In the genomic region with DNA sequence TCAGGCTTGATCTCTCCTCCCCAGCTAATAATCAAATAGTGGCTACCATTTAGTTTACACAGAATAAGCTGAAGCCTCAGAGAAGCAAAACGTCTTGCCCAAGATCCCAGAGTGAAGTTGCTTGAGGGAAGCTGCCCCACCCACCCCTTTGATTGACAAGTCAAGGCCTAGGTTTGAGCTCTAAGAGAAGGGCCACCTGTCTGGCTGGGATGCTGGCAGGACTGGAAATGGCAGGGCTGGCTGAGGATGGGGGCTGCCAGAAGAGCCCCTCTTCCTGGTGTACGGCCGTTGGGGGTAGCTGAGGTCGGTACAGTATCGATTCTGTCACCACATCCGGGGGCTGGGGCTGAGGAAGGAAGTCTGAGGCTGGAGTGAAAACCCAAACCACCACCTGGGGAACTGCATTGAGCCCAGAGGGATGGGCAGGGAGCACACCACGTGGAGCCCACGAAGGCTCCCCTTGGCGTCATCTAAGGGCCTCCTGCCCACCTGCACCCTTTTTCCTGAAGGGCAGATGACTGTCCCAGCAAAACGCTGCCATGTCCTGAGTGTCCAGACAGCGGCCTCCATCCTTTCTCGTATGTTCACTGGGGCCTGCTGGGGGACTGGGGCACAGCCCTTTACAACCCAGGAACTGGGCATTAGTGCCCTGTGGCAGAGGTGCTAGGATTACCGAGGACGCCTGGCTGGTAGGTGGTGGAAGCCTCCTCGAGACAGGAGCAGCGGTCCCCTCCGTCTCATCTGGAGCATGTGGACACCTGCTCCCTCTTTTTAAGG, we compare ENCODE assay signal across 8 cellular contexts. TPM values are rescaled to one million over a fixed set of nuclear protein-coding genes. Genes with fewer than 3 reads are reported as not detected.
A peak's percentile ranks its signal among the peaks of the same experiment; 100 is the strongest.
DNase-seq lines count a peak whose midpoint lies in the region; ATAC-seq, FAIRE-seq and TF ChIP-seq lines count a peak whose summit lies in the region.

No MANE protein-coding gene starts in this region.

- peak overlapping the region in 1 of 2 experiments; percentile 15; a peak in 2 of 4 replicates for H3K9ac ChIP-seq in K562 (ENCODE audit: insufficient read depth in 1 of 2, low read depth in 2 of 2, low read length in 2 of 2)

- peaks cover 51% of the 10 kb centered on the region; the same call in 2 of the 3 replicates for H3K36me3 ChIP-seq in K562 (ENCODE audit: control insufficient read depth, insufficient read depth, low read length)

- POLR2A ChIA-PET in K562 (lab: Yijun Ruan, JAX): interaction anchor here (0.6 to 1.1 kb wide), 5 partner anchors 8 to 108 kb away, joined by 3 to 6 read pairs (median 4); no protein-coding TSS in a partner anchor

- no peak overlapping the region for H2AFZ ChIP-seq in K562 (ENCODE audit: low read depth, low read length)

- H3K79me2 ChIP-seq in K562 (ENCODE audit: control insufficient read depth, insufficient read depth, low read length): peaks cover 27% of the 10 kb centered on the region

- H3K4me2 ChIP-seq in K562 (ENCODE audit: insufficient read depth, low read length): peak overlapping the region; percentile 94

- H3K4me3 Mint-ChIP-seq in Calu3 (ENCODE audit: low read depth, unreplicated experiment): peak overlapping the region; percentile 94
- peak overlapping the region; percentile 95 for H3K4me3 Mint-ChIP-seq in T-helper 2 cell treated with Interferon-gamma antibody and Interleukin-4, amounts not matched to agents 5 μg/mL and 100 μg/mL, for 36 hours
- peak overlapping the region; percentile 92 to 99 (median 96) for H3K4me3 Mint-ChIP-seq in naive B cell
- peak overlapping the region; percentile 97 for H3K4me3 Mint-ChIP-seq in type B pancreatic cell

- peak; percentile 63 for FAIRE-seq in K562 (lab: Jason Lieb, UNC)

- H3K36me3 Mint-ChIP-seq in Calu3 (ENCODE audit: insufficient read depth, unreplicated experiment) (peaks cover 87% of the 10 kb centered on the region), naive B cell (peaks cover 0 to 9% of the 10 kb centered on the region in 2 donors), type B pancreatic cell (peaks cover 4% of the 10 kb centered on the region)
- H3K36me3 Mint-ChIP-seq in T-helper 2 cell treated with Interferon-gamma antibody and Interleukin-4, amounts not matched to agents 5 μg/mL and 100 μg/mL, for 36 hours (ENCODE audit: low read depth): peaks cover 47% of the 10 kb centered on the region

- DNase-seq in Calu3 (peak; percentile 61), K562 (ENCODE audit: extremely low read depth in 1 of 4, low spot score in 3 of 4) (peak in 1 of 4 experiments; percentile 55), naive B cell (peak; percentile 83), type B pancreatic cell (ENCODE audit: extremely low spot score, unreplicated experiment) (no peak), NCI-H774 (lab: John Stamatoyannopoulos, UW) (no peak)
- peak; percentile 69 for DNase-seq in T-helper 2 cell treated with Interferon-gamma antibody and Interleukin-4, amounts not matched to agents 5 μg/mL and 100 μg/mL, for 36 hours (ENCODE audit: low spot score)

- no peaks in the 10 kb centered on the region for H3K27me3 ChIP-seq in K562 (ENCODE audit: control insufficient read depth in 2 of 2, insufficient read depth in 2 of 2, low read length in 2 of 2)

- H3K4me3 ChIP-seq in K562: no peak overlapping the region

- H3K27ac Mint-ChIP-seq in Calu3 (ENCODE audit: unreplicated experiment) (peak overlapping the region; percentile 96), naive B cell (peak overlapping the region; percentile 75 to 99 (median 98)), type B pancreatic cell (peak overlapping the region; percentile 91)
- H3K27ac Mint-ChIP-seq in T-helper 2 cell treated with Interferon-gamma antibody and Interleukin-4, amounts not matched to agents 5 μg/mL and 100 μg/mL, for 36 hours: peak overlapping the region; percentile 95

- ATAC-seq in HG03097 (IDR thresholded peaks at IDR 0.05; ENCODE audit: low FRiP score, unreplicated experiment) (peak; percentile 24), K562 (no peak), naive B cell (ENCODE audit: low read depth in 2 of 2) (peak; percentile 51), GM18858 (IDR thresholded peaks at IDR 0.05; ENCODE audit: unreplicated experiment) (no peak)

- TF ChIP-seq CTCF in Calu3 (IDR thresholded peaks at IDR 0.05; ENCODE audit: unreplicated experiment) (no peak), K562 (IDR thresholded peaks at IDR 0.05 in 2 of 3, conservative IDR thresholded peaks at IDR 0.05 in 1 of 3; ENCODE audit: insufficient read depth in 2 of 3, low read depth in 1 of 3, low read length in 3 of 3) (no peak), type B pancreatic cell (conservative IDR thresholded peaks at IDR 0.05) (no peak)

- TF ChIP-seq EP300 in K562 (IDR thresholded peaks at IDR 0.05; ENCODE audit: low read length): no peak

- 55% methylated on average over 15 of the region's 17 CpGs for WGBS in K562 (ENCODE audit: insufficient coverage, low coverage, missing lambda C conversion rate)

- in situ Hi-C loops in K562 (cut with MboI): no loop called here

- H3K27ac ChIP-seq in K562 (ENCODE audit: extremely low read depth, low read depth, low read length): peak overlapping the region; percentile 31; the same call in 2 of the 3 replicates

- no peaks in the 10 kb centered on the region for H3K27me3 Mint-ChIP-seq in Calu3 (ENCODE audit: unreplicated experiment)
- H3K27me3 Mint-ChIP-seq in T-helper 2 cell treated with Interferon-gamma antibody and Interleukin-4, amounts not matched to agents 5 μg/mL and 100 μg/mL, for 36 hours (ENCODE audit: low read depth): no peaks in the 10 kb centered on the region
- H3K27me3 Mint-ChIP-seq in naive B cell: no peaks in the 10 kb centered on the region
- H3K27me3 Mint-ChIP-seq in type B pancreatic cell: no peaks in the 10 kb centered on the region

- peaks cover 22 to 74% of the 10 kb centered on the region in 2 experiments for H3K4me1 ChIP-seq in K562 (replicated peaks in 1 of 2; ENCODE audit: control insufficient read depth in 2 of 2, insufficient read depth in 2 of 2, low read length in 2 of 2)

- CTCF ChIA-PET in Calu3 (lab: Charles Lee) (interaction anchor here (0.6 to 1.0 kb wide), 5 partner anchors 8 to 414 kb away, joined by 3 to 6 read pairs (median 5); no protein-coding TSS in a partner anchor), K562 (lab: Yijun Ruan, JAX; ENCODE audit: low intra/inter-chr PET ratio) (no interaction called here)

- H3K9me1 ChIP-seq in K562 (ENCODE audit: control insufficient read depth, insufficient read depth, low read length): no peaks in the 10 kb centered on the region

- TF ChIP-seq POLR2A in K562 (conservative IDR thresholded peaks at IDR 0.05): no peak

- BruUV-seq in Calu3 (replicated peaks; lab: Mats Ljungman, UMichigan) (no TSS peak), K562 (replicated peaks; lab: Mats Ljungman, UMichigan) (no TSS peak)

- peaks cover 4% of the 10 kb centered on the region; the same call in 1 of the 2 replicates for H4K20me1 ChIP-seq in K562 (replicated peaks; ENCODE audit: control insufficient read depth, insufficient read depth, low read length)

- TF ChIP-seq RAD21 in K562 (CRISPR knock-in tag; conservative IDR thresholded peaks at IDR 0.05 in 1 of 2, IDR thresholded peaks at IDR 0.05 in 1 of 2): no peak

- H3K9me3 Mint-ChIP-seq in Calu3 (ENCODE audit: low read depth, unreplicated experiment) (no peaks in the 10 kb centered on the region), naive B cell (no peaks in the 10 kb centered on the region), type B pancreatic cell (no peaks in the 10 kb centered on the region)
- H3K9me3 Mint-ChIP-seq in T-helper 2 cell treated with Interferon-gamma antibody and Interleukin-4, amounts not matched to agents 5 μg/mL and 100 μg/mL, for 36 hours: no peaks in the 10 kb centered on the region

- H3K4me1 Mint-ChIP-seq in Calu3 (ENCODE audit: low read depth, unreplicated experiment) (peaks cover 23% of the 10 kb centered on the region), naive B cell (peaks cover 65 to 85% (median 72%) of the 10 kb centered on the region in 3 donors), type B pancreatic cell (ENCODE audit: unreplicated experiment) (peaks cover 12% of the 10 kb centered on the region)
- peaks cover 29% of the 10 kb centered on the region for H3K4me1 Mint-ChIP-seq in T-helper 2 cell treated with Interferon-gamma antibody and Interleukin-4, amounts not matched to agents 5 μg/mL and 100 μg/mL, for 36 hours (ENCODE audit: low read depth)

- intact Hi-C loops in Calu3 (cut with micrococcal nuclease; ENCODE audit: unreplicated experiment) (no loop called here), K562 (cut with micrococcal nuclease) (no loop called here)

- no peaks in the 10 kb centered on the region for H3K9me3 ChIP-seq in K562 (replicated peaks; ENCODE audit: control insufficient read depth, insufficient read depth, low read depth, low read length)

RNA-seq across cellular contexts. Expression of a gene that starts 1.4 kb away (rescaled TPM):
- total RNA-seq in Calu3 (2022) (98.3 and 110 TPM in 2 replicates), K562 (2014; rRNA removed) (29.2 and 35.1 TPM in 2 replicates), K562 (2014; rRNA removed; fragmentation: Illumina TruSeq; extraction: Trizol) (9.9 and 15.0 TPM in 2 replicates), K562 (2015; rRNA removed; fragmentation: Illumina TruSeq; extraction: Trizol) (14.9 and 19.0 TPM in 2 replicates), K562 (2021) (57.3 and 60.0 TPM in 2 replicates), type B pancreatic cell (ENCODE audit: low replicate concordance) (56.8 and 70.8 TPM in 2 replicates)
- total RNA-seq in K562 (2011; cell fraction: chromatin; rRNA removed; ENCODE audit: low replicate concordance): 31.5 and 62.0 TPM in 2 replicates
- total RNA-seq in K562 (2011; cell fraction: nucleolus; rRNA removed): 35.2 and 35.7 TPM in 2 replicates
- total RNA-seq in K562 (2011; cell fraction: nucleoplasm; rRNA removed): 32.3 and 33.7 TPM in 2 replicates
- polyA plus RNA-seq in K562 (2011; rRNA removed) (11.0 and 11.1 TPM in 2 replicates), K562 (2014; fragmentation: Illumina TruSeq; extraction: Trizol) (23.8 and 34.1 TPM in 2 replicates), K562 (2014; fragmentation: Nextera tagmentation; extraction: Ambion mirVana) (1 to 10 TPM; 1.8 to 4.9 TPM), K562 (2014; rRNA removed) (21.1 and 22.4 TPM in 2 replicates), naive B cell (ENCODE audit: low read depth in 6 of 6) (100 to 1,000 TPM in 1 of 6 donors, 10 to 100 TPM in 5; 66.7 to 156 (median 72.6) TPM)
- 11.6 and 24.2 TPM in 2 replicates for polyA plus RNA-seq in K562 (2011; cell fraction: cytosol; rRNA removed)
- 22.8 and 41.1 TPM in 2 replicates for polyA plus RNA-seq in K562 (2011; cell fraction: nucleus; rRNA removed)
- polyA plus RNA-seq in K562 (2012): 36.8 and 42.8 TPM in 2 replicates
- polyA minus RNA-seq in K562 (2011; rRNA and poly(A)+ RNA removed): 10.5 and 13.4 TPM in 2 replicates
- polyA minus RNA-seq in K562 (2011; cell fraction: cytosol; rRNA and poly(A)+ RNA removed): 26.9 and 30.1 TPM in 2 replicates
- polyA minus RNA-seq in K562 (2011; cell fraction: nucleus; rRNA and poly(A)+ RNA removed): 9.0 and 10.6 TPM in 2 replicates

RNA-seq across cellular contexts. Expression of a gene that starts 27.5 kb away (rescaled TPM):
- total RNA-seq in Calu3 (2022): 33.7 and 35.0 TPM in 2 replicates
- total RNA-seq in K562 (2011; cell fraction: chromatin; rRNA removed; ENCODE audit: low replicate concordance): 36.3 and 57.4 TPM in 2 replicates
- 33.4 and 35.1 TPM in 2 replicates for total RNA-seq in K562 (2011; cell fraction: nucleolus; rRNA removed)
- 38.6 TPM in 2 replicates for total RNA-seq in K562 (2011; cell fraction: nucleoplasm; rRNA removed)
- 8.2 and 11.3 TPM in 2 replicates for total RNA-seq in K562 (2014; rRNA removed)
- total RNA-seq in K562 (2014; rRNA removed; fragmentation: Illumina TruSeq; extraction: Trizol): 4.9 and 5.0 TPM in 2 replicates
- total RNA-seq in K562 (2015; rRNA removed; fragmentation: Illumina TruSeq; extraction: Trizol): 7.3 and 7.6 TPM in 2 replicates
- 11.2 and 14.9 TPM in 2 replicates for total RNA-seq in K562 (2021)
- polyA plus RNA-seq in K562 (2011; rRNA removed): 3.7 and 5.4 TPM in 2 replicates
- polyA plus RNA-seq in K562 (2011; cell fraction: cytosol; rRNA removed): 4.9 and 11.1 TPM in 2 replicates
- polyA plus RNA-seq in K562 (2011; cell fraction: nucleus; rRNA removed): 12.2 and 17.7 TPM in 2 replicates
- 14.0 and 18.1 TPM in 2 replicates for polyA plus RNA-seq in K562 (2012)
- polyA plus RNA-seq in K562 (2014; fragmentation: Illumina TruSeq; extraction: Trizol): 6.5 and 10.2 TPM in 2 replicates
- polyA plus RNA-seq in K562 (2014; fragmentation: Nextera tagmentation; extraction: Ambion mirVana): 1 to 10 TPM in 1 of 2 experiments, under 1 TPM in 1; 0.68 to 1.1 TPM
- polyA plus RNA-seq in K562 (2014; rRNA removed): 15.2 and 16.1 TPM in 2 replicates
- polyA minus RNA-seq in K562 (2011; rRNA and poly(A)+ RNA removed): 2.7 and 5.2 TPM in 2 replicates
- polyA minus RNA-seq in K562 (2011; cell fraction: cytosol; rRNA and poly(A)+ RNA removed): 3.1 and 6.5 TPM in 2 replicates
- 4.4 and 7.3 TPM in 2 replicates for polyA minus RNA-seq in K562 (2011; cell fraction: nucleus; rRNA and poly(A)+ RNA removed)
- polyA plus RNA-seq in naive B cell (ENCODE audit: low read depth in 6 of 6): 10 to 100 TPM in 1 of 6 donors, 1 to 10 TPM in 5; 2.0 to 10.1 (median 6.0) TPM
- 24.2 and 38.4 TPM in 2 replicates for total RNA-seq in type B pancreatic cell (ENCODE audit: low replicate concordance)

RNA-seq across cellular contexts. Expression of a gene that starts 27.9 kb away (rescaled TPM):
- total RNA-seq in Calu3 (2022): 149 and 151 TPM in 2 replicates
- 149 and 335 TPM in 2 replicates for total RNA-seq in K562 (2011; cell fraction: chromatin; rRNA removed; ENCODE audit: low replicate concordance)
- total RNA-seq in K562 (2011; cell fraction: nucleolus; rRNA removed): 167 and 175 TPM in 2 replicates
- total RNA-seq in K562 (2011; cell fraction: nucleoplasm; rRNA removed): 137 and 163 TPM in 2 replicates
- 66.9 and 71.0 TPM in 2 replicates for total RNA-seq in K562 (2014; rRNA removed)
- 18.0 and 21.6 TPM in 2 replicates for total RNA-seq in K562 (2014; rRNA removed; fragmentation: Illumina TruSeq; extraction: Trizol)
- 36.9 and 39.2 TPM in 2 replicates for total RNA-seq in K562 (2015; rRNA removed; fragmentation: Illumina TruSeq; extraction: Trizol)
- total RNA-seq in K562 (2021): 79.2 and 82.7 TPM in 2 replicates
- polyA plus RNA-seq in K562 (2011; rRNA removed): 42.8 and 60.4 TPM in 2 replicates
- polyA plus RNA-seq in K562 (2011; cell fraction: cytosol; rRNA removed): 74.0 and 145 TPM in 2 replicates
- 204 and 318 TPM in 2 replicates for polyA plus RNA-seq in K562 (2011; cell fraction: nucleus; rRNA removed)
- 52.1 and 70.7 TPM in 2 replicates for polyA plus RNA-seq in K562 (2012)
- polyA plus RNA-seq in K562 (2014; fragmentation: Illumina TruSeq; extraction: Trizol): 34.8 and 63.9 TPM in 2 replicates
- polyA plus RNA-seq in K562 (2014; fragmentation: Nextera tagmentation; extraction: Ambion mirVana): 1 to 10 TPM in 1 of 2 experiments, under 1 TPM in 1; 0.62 to 1.7 TPM
- polyA plus RNA-seq in K562 (2014; rRNA removed): 81.4 and 83.7 TPM in 2 replicates
- polyA minus RNA-seq in K562 (2011; rRNA and poly(A)+ RNA removed): 37.1 and 38.4 TPM in 2 replicates
- 49.1 and 68.4 TPM in 2 replicates for polyA minus RNA-seq in K562 (2011; cell fraction: cytosol; rRNA and poly(A)+ RNA removed)
- 61.9 and 64.6 TPM in 2 replicates for polyA minus RNA-seq in K562 (2011; cell fraction: nucleus; rRNA and poly(A)+ RNA removed)
- polyA plus RNA-seq in naive B cell (ENCODE audit: low read depth in 6 of 6): 10 to 100 TPM in 5 of 6 donors, 1 to 10 TPM in 1; 6.0 to 38.0 (median 15.5) TPM
- 83.4 and 105 TPM in 2 replicates for total RNA-seq in type B pancreatic cell (ENCODE audit: low replicate concordance)

RNA-seq across cellular contexts. Expression of a gene that starts 57.4 kb away (rescaled TPM):
- total RNA-seq in Calu3 (2022) (not detected in 2 replicates), K562 (2014; rRNA removed) (4.7 and 6.5 TPM in 2 replicates), K562 (2014; rRNA removed; fragmentation: Illumina TruSeq; extraction: Trizol) (2.8 TPM in 2 replicates), K562 (2015; rRNA removed; fragmentation: Illumina TruSeq; extraction: Trizol) (2.3 and 2.5 TPM in 2 replicates), K562 (2021) (5.9 and 6.5 TPM in 2 replicates), type B pancreatic cell (ENCODE audit: low replicate concordance) (1.3 and 24.5 TPM in 2 replicates)
- 6.5 and 10.4 TPM in 2 replicates for total RNA-seq in K562 (2011; cell fraction: chromatin; rRNA removed; ENCODE audit: low replicate concordance)
- 5.1 and 6.8 TPM in 2 replicates for total RNA-seq in K562 (2011; cell fraction: nucleolus; rRNA removed)
- 6.0 and 8.6 TPM in 2 replicates for total RNA-seq in K562 (2011; cell fraction: nucleoplasm; rRNA removed)
- polyA plus RNA-seq in K562 (2011; rRNA removed) (3.3 and 3.5 TPM in 2 replicates), K562 (2014; fragmentation: Illumina TruSeq; extraction: Trizol) (4.1 and 4.2 TPM in 2 replicates), K562 (2014; fragmentation: Nextera tagmentation; extraction: Ambion mirVana) (under 1 TPM; 0.67 to 0.83 TPM), K562 (2014; rRNA removed) (3.3 and 5.1 TPM in 2 replicates), naive B cell (ENCODE audit: low read depth in 6 of 6) (under 1 TPM in 2 of 6 donors, not detected in 4; 0.11 to 0.30 TPM)
- 3.0 and 6.0 TPM in 2 replicates for polyA plus RNA-seq in K562 (2011; cell fraction: cytosol; rRNA removed)
- 3.7 and 5.0 TPM in 2 replicates for polyA plus RNA-seq in K562 (2011; cell fraction: nucleus; rRNA removed)
- polyA plus RNA-seq in K562 (2012): 1.3 and 2.1 TPM in 2 replicates
- 1.9 and 3.0 TPM in 2 replicates for polyA minus RNA-seq in K562 (2011; rRNA and poly(A)+ RNA removed)
- 2.0 and 2.5 TPM in 2 replicates for polyA minus RNA-seq in K562 (2011; cell fraction: cytosol; rRNA and poly(A)+ RNA removed)
- polyA minus RNA-seq in K562 (2011; cell fraction: nucleus; rRNA and poly(A)+ RNA removed): 0.67 and 1.1 TPM in 2 replicates

Comparison
In these comparisons a context has a peak if more than half of its experiments do, and no peak if none do; other contexts are left out.
1. DNase-seq: peak in Calu3 (single experiment), T-helper 2 cell treated with Interferon-gamma antibody and Interleukin-4, amounts not matched to agents 5 μg/mL and 100 μg/mL, for 36 hours (single experiment) and naive B cell (single experiment); none in type B pancreatic cell (single experiment) and NCI-H774 (single experiment).
2. ATAC-seq: peak in HG03097 (single experiment) and naive B cell (2 of 2); none in K562 (single experiment) and GM18858 (single experiment).
3. Peak in every context shown above with its lines, with median percentiles within 50 percentile points of each other: H3K27ac Mint-ChIP-seq and H3K4me3 Mint-ChIP-seq.